Comparison of ENCODE assay signal across 1 cellular context in genomic region chr4:150816491-150816890, GRCh38.
TF ChIP-seq lines count a peak whose summit lies in the region.

No MANE protein-coding gene starts in this region.

TF ChIP-seq in SK-N-SH treated with all-trans-retinoic acid at 6 μM for 48 hours, 23 proteins besides CTCF, POLR2A, EP300 and RAD21 (continued from another document):
- TF ChIP-seq PATZ1 (CRISPR knock-in tag; IDR thresholded peaks at IDR 0.05; ENCODE audit: borderline replicate concordance) (no peak), TOX (CRISPR knock-in tag; IDR thresholded peaks at IDR 0.05; ENCODE audit: borderline replicate concordance) (no peak), PPARA (CRISPR knock-in tag; IDR thresholded peaks at IDR 0.05; ENCODE audit: borderline replicate concordance) (no peak), SNAI2 (CRISPR knock-in tag; IDR thresholded peaks at IDR 0.05) (no peak), TCF4 (CRISPR knock-in tag; IDR thresholded peaks at IDR 0.05; ENCODE audit: borderline replicate concordance) (no peak)
